In the genomic region with DNA sequence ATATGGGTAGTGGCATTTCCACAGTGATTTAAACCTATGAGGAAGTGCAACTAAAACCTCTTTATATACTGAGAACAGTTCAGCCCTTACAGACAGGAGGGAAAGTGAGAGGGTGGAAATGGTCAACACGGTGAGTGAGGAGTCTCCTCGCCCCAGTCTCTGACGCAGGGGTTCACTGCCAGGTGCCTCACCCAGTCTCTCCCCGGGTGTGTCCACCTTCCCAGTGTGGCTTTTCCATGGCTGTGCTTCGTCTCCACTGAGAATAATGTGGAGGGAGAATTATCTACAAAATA, we compare ENCODE assay signal across 17 cellular contexts.
A peak's percentile ranks its signal among the peaks of the same experiment; 100 is the strongest.
DNase-seq lines count a peak whose midpoint lies in the region; ATAC-seq and TF ChIP-seq lines count a peak whose summit lies in the region.
"Had no signal": no experiment of that assay in that cellular context is flagged by ENCODE, and none has a peak within 500 bp of the region (broad histone marks: within the 10 kb centered on the region; RNA-seq: fewer than 3 reads in every experiment).

No MANE protein-coding gene starts in this region.

- POLR2A ChIA-PET in GM10248 (lab: Yijun Ruan, JAX) (no interaction called here), A673 (lab: Charles Lee; ENCODE audit: low non-redundant PET) (no interaction called here)

- no peak overlapping the region for H3K4me3 ChIP-seq in A673 (ENCODE audit: low read depth, low read length, poor library complexity, severe bottlenecking)

- peaks cover 2% of the 10 kb centered on the region for H3K4me1 Mint-ChIP-seq in T-helper 17 cell
- H3K4me1 Mint-ChIP-seq: activated CD8-positive, alpha-beta memory T cell treated with anti-CD3 and anti-CD28 coated beads, Interleukin-2, amount 10 ng/mL, durations not matched to agents 7 days and 5 days; central memory CD8-positive, alpha-beta T cell had no signal

- CTCF ChIA-PET in GM10248 (lab: Yijun Ruan, JAX) (interaction anchor here (1.3 to 4.3 kb wide), 7 partner anchors 10 to 66 kb away, joined by 3 to 39 read pairs (median 6); no protein-coding TSS in a partner anchor), A673 (lab: Charles Lee) (no interaction called here)

- peaks cover 4% of the 10 kb centered on the region for H3K36me3 Mint-ChIP-seq in T-helper 17 cell (ENCODE audit: low read depth)
- H3K36me3 Mint-ChIP-seq: activated naive CD8-positive, alpha-beta T cell had no signal

- H3K27ac ChIP-seq in A673 (ENCODE audit: low read depth, low read length, poor library complexity, severe bottlenecking): no peak overlapping the region

- no TSS peak for BruUV-seq in A673 (replicated peaks; lab: Mats Ljungman, UMichigan)

- peaks cover 49% of the 10 kb centered on the region for H3K27me3 Mint-ChIP-seq in T-helper 17 cell

- H3K27me3 ChIP-seq in A673 (replicated peaks; ENCODE audit: insufficient read depth, low read depth, low read length, poor library complexity): peaks cover 45% of the 10 kb centered on the region

- no peaks in the 10 kb centered on the region for H3K9me3 ChIP-seq in T-helper 17 cell (ENCODE audit: control insufficient read depth, low read length, poor library complexity, severe bottlenecking)
- no peaks in the 10 kb centered on the region for H3K9me3 ChIP-seq in A673 (ENCODE audit: low read depth, low read length, poor library complexity, severe bottlenecking)

- intact Hi-C loops in A673 (cut with micrococcal nuclease; ENCODE audit: unreplicated experiment): no loop called here

- H3K36me3 ChIP-seq in A673 (ENCODE audit: insufficient read depth, low read length, poor library complexity, severe bottlenecking): no peaks in the 10 kb centered on the region

- TF ChIP-seq CTCF in GM10248 (IDR thresholded peaks at IDR 0.05; ENCODE audit: control extremely low read depth, extremely low read depth, low read depth, missing control alignments): no peak
- no peak for TF ChIP-seq CTCF in A673 (conservative IDR thresholded peaks at IDR 0.05; ENCODE audit: low read depth, low read length)

- H3K27ac Mint-ChIP-seq in T-helper 17 cell: no peak overlapping the region
- H3K27ac Mint-ChIP-seq: activated CD8-positive, alpha-beta memory T cell treated with anti-CD3 and anti-CD28 coated beads, Interleukin-2, amount 10 ng/mL, durations not matched to agents 7 days and 5 days; activated naive CD8-positive, alpha-beta T cell had no signal

- ATAC-seq in GM19463 (IDR thresholded peaks at IDR 0.05; ENCODE audit: unreplicated experiment) (peak; percentile 66), HG03469 (IDR thresholded peaks at IDR 0.05; ENCODE audit: unreplicated experiment) (peak; percentile 51), T-helper 17 cell (peak; percentile 57), HG02852 (IDR thresholded peaks at IDR 0.05; ENCODE audit: unreplicated experiment) (no peak)
- ATAC-seq: activated CD8-positive, alpha-beta memory T cell treated with anti-CD3 and anti-CD28 coated beads, Interleukin-2, amount 10 ng/mL, durations not matched to agents 7 days and 5 days had no signal

- no peaks in the 10 kb centered on the region for H3K4me1 ChIP-seq in A673 (ENCODE audit: insufficient read depth, low read length, poor library complexity, severe bottlenecking)

- peak; percentile 66 for DNase-seq in GM10248 (ENCODE audit: extremely low spot score)
- no peak for DNase-seq in T-helper 17 cell
- DNase-seq in ecto neural progenitor cell (ENCODE audit: low spot score): no peak
- DNase-seq in NK-92 treated with Interleukin-12 subunit alpha and Interleukin-12 subunit beta, amount 100 ng/mL, for 24 hours (lab: John Stamatoyannopoulos, UW): no peak
- no peak for DNase-seq in A673 (ENCODE audit: low spot score)
- DNase-seq: activated CD8-positive, alpha-beta memory T cell treated with anti-CD3 and anti-CD28 coated beads, Interleukin-2, amount 10 ng/mL, durations not matched to agents 7 days and 5 days; DMS79; glutamatergic neuron; kidney glomerular epithelial cell; NCI-H446; SHP77 treated with DMSO at 0.1 percent for 48 hours; stimulated activated CD4-positive, alpha-beta T cell treated with anti-CD3 and anti-CD28 coated beads, Interleukin-1b, Interleukin-23, amount 100 ng/mL, for 48 hours had no signal

- H3K4me3 Mint-ChIP-seq in T-helper 17 cell: no peak overlapping the region
- H3K4me3 Mint-ChIP-seq: activated CD8-positive, alpha-beta memory T cell treated with anti-CD3 and anti-CD28 coated beads, Interleukin-2, amount 10 ng/mL, durations not matched to agents 7 days and 5 days; activated naive CD8-positive, alpha-beta T cell; central memory CD8-positive, alpha-beta T cell had no signal
